ENCODE assay signal across 17 cellular contexts in the genomic region with DNA sequence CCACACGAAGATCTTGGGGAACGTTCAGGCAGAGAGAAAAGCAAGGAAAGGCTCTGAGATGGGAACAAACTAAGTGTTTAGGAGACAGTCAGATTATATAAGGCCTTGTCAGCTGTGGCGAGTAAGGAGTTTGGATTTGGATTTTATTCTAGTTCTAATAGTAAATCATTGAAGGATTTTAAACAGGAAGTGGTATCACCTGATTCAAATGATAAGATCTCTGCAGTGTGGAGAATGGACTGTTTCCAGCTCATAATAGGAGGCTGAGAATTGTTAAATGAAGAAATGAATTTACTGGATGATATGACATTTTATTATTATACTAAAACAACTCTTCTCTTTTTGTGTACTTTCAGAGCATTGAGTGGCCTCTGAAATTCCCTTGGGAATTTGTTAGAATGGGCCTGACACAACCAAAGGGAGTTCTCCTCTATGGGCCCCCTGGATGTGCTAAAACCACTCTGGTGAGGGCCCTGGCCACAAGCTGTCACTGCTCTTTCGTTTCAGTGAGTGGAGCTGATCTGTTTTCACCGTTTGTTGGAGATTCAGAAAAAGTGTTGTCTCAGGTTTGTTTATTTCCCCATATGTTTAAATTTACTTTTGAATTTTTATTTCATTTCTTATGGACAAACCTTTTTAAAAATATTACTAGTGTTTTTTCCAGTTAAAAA. TPM values are rescaled to one million over a fixed set of nuclear protein-coding genes. Genes with fewer than 3 reads are reported as not detected.
DNase-seq lines count a peak whose midpoint lies in the region; ATAC-seq and TF ChIP-seq lines count a peak whose summit lies in the region.
"Had no signal": no experiment of that assay in that cellular context is flagged by ENCODE, and none has a peak within 500 bp of the region (broad histone marks: within the 10 kb centered on the region; RNA-seq: fewer than 3 reads in every experiment).

No MANE protein-coding gene starts in this region.

- no peak overlapping the region for H3K4me2 ChIP-seq in neural progenitor cell
- H3K4me2 ChIP-seq: GM23338 had no signal

- no peaks in the 10 kb centered on the region for H3K9me3 ChIP-seq in neural progenitor cell (ENCODE audit: low read depth)
- H3K9me3 ChIP-seq: Peyer's patch, tibial artery had no signal

- peaks cover 16% of the 10 kb centered on the region for H4K20me1 ChIP-seq in neural progenitor cell (ENCODE audit: low read depth)

- TF ChIP-seq CTCF in neural progenitor cell (IDR thresholded peaks at IDR 0.05) = no peak
- no peak for TF ChIP-seq CTCF in MCF 10A (IDR thresholded peaks at IDR 0.05; ENCODE audit: unreplicated experiment)

- H2AFZ ChIP-seq in neural progenitor cell (replicated peaks) = no peak overlapping the region
- H2AFZ ChIP-seq: GM23338 had no signal

- no peaks in the 10 kb centered on the region for H3K4me1 ChIP-seq in neural progenitor cell
- H3K4me1 ChIP-seq: tibial artery had no signal

- peaks cover 49% of the 10 kb centered on the region for H3K36me3 Mint-ChIP-seq in activated CD8-positive, alpha-beta memory T cell treated with anti-CD3 and anti-CD28 coated beads, Interleukin-2, amount 10 ng/mL, durations not matched to agents 7 days and 5 days
- H3K36me3 Mint-ChIP-seq in central memory CD8-positive, alpha-beta T cell (ENCODE audit: insufficient read depth) = peaks cover 65% of the 10 kb centered on the region
- H3K36me3 Mint-ChIP-seq in neural progenitor cell (peaks cover 28% of the 10 kb centered on the region), MCF 10A (ENCODE audit: insufficient read depth, unreplicated experiment) (peaks cover 94% of the 10 kb centered on the region)

- peaks cover 25% of the 10 kb centered on the region for H3K4me1 Mint-ChIP-seq in activated CD8-positive, alpha-beta memory T cell treated with anti-CD3 and anti-CD28 coated beads, Interleukin-2, amount 10 ng/mL, durations not matched to agents 7 days and 5 days
- peaks cover 32% of the 10 kb centered on the region for H3K4me1 Mint-ChIP-seq in central memory CD8-positive, alpha-beta T cell
- H3K4me1 Mint-ChIP-seq in neural progenitor cell (no peaks in the 10 kb centered on the region), MCF 10A (ENCODE audit: insufficient read depth, unreplicated experiment) (peaks cover 14% of the 10 kb centered on the region)
- H3K4me1 Mint-ChIP-seq: GM23338 had no signal

- DNase-seq in activated CD8-positive, alpha-beta memory T cell treated with anti-CD3 and anti-CD28 coated beads, Interleukin-2, amount 10 ng/mL, durations not matched to agents 7 days and 5 days = peak; percentile 55
- DNase-seq in activated CD8-positive, alpha-beta memory T cell treated with anti-CD3 and anti-CD28 coated beads for 24 hours = no peak
- peak; percentile 6 for DNase-seq in M059J (ENCODE audit: low read depth)
- no peak for DNase-seq in central memory CD8-positive, alpha-beta T cell (ENCODE audit: low spot score in 2 of 2)
- DNase-seq in neural progenitor cell (ENCODE audit: low spot score) = no peak
- DNase-seq in dermis blood vessel endothelial cell = no peak
- DNase-seq in MCF 10A (ENCODE audit: unreplicated experiment) = no peak
- DNase-seq: activated CD4-positive, alpha-beta T cell treated with anti-CD3 and anti-CD28 coated beads, Interleukin-2, amount 50 U/mL, for 4 hours; cerebellar nuclear complex; DMS79 treated with DMSO at 0.1 percent for 48 hours; mammary epithelial cell; NCI-H1436; Peyer's patch; tibial artery had no signal

- POLR2A ChIA-PET in MCF 10A (lab: Yijun Ruan, JAX) = interaction anchor here (2.0 to 3.6 kb wide), 2 partner anchors 10 to 12 kb away, joined by 9 to 17 read pairs; a partner anchor contains a TSS

- peak overlapping the region; percentile 65 for H3K27ac Mint-ChIP-seq in activated CD8-positive, alpha-beta memory T cell treated with anti-CD3 and anti-CD28 coated beads, Interleukin-2, amount 10 ng/mL, durations not matched to agents 7 days and 5 days
- H3K27ac Mint-ChIP-seq in central memory CD8-positive, alpha-beta T cell (ENCODE audit: low read depth) = no peak overlapping the region
- H3K27ac Mint-ChIP-seq in neural progenitor cell (peak overlapping the region; percentile 27), MCF 10A (ENCODE audit: low read depth, unreplicated experiment) (no peak overlapping the region)
- H3K27ac Mint-ChIP-seq: GM23338 had no signal

- no peaks in the 10 kb centered on the region for H3K27me3 ChIP-seq in neural progenitor cell
- H3K27me3 ChIP-seq: Peyer's patch, tibial artery had no signal

- CTCF ChIA-PET in activated CD8-positive, alpha-beta memory T cell treated with anti-CD3 and anti-CD28 coated beads, Interleukin-2, amount 10 ng/mL, durations not matched to agents 7 days and 5 days (lab: Charles Lee) = interaction anchor here (0.7 to 5.7 kb wide), 9 partner anchors 10 to 251 kb away, joined by 3 to 45 read pairs (median 4); a partner anchor contains a TSS
- CTCF ChIA-PET in MCF 10A (lab: Yijun Ruan, JAX) = interaction anchor here (0.5 to 3.3 kb wide), 7 partner anchors 15 to 288 kb away, joined by 3 to 23 read pairs (median 4); no protein-coding TSS in a partner anchor

- intact Hi-C loops in MCF 10A (cut with micrococcal nuclease) = no loop called here

- H3K4me3 ChIP-seq in neural progenitor cell = no peak overlapping the region
- H3K4me3 ChIP-seq: GM23338, Peyer's patch, tibial artery had no signal

- no peak overlapping the region for H3K4me3 Mint-ChIP-seq in activated CD8-positive, alpha-beta memory T cell treated with anti-CD3 and anti-CD28 coated beads, Interleukin-2, amount 10 ng/mL, durations not matched to agents 7 days and 5 days
- no peak overlapping the region for H3K4me3 Mint-ChIP-seq in central memory CD8-positive, alpha-beta T cell
- H3K4me3 Mint-ChIP-seq in neural progenitor cell (no peak overlapping the region), MCF 10A (ENCODE audit: unreplicated experiment) (no peak overlapping the region)
- H3K4me3 Mint-ChIP-seq: GM23338 had no signal

- no peak overlapping the region for H3K9ac ChIP-seq in neural progenitor cell

- H3K9me3 Mint-ChIP-seq in activated CD8-positive, alpha-beta memory T cell treated with anti-CD3 and anti-CD28 coated beads, Interleukin-2, amount 10 ng/mL, durations not matched to agents 7 days and 5 days (ENCODE audit: low read depth) = no peaks in the 10 kb centered on the region
- no peaks in the 10 kb centered on the region for H3K9me3 Mint-ChIP-seq in central memory CD8-positive, alpha-beta T cell
- H3K9me3 Mint-ChIP-seq in neural progenitor cell = no peaks in the 10 kb centered on the region
- no peaks in the 10 kb centered on the region for H3K9me3 Mint-ChIP-seq in MCF 10A (ENCODE audit: unreplicated experiment)
- H3K9me3 Mint-ChIP-seq: GM23338 had no signal

- peak; percentile 69 for ATAC-seq in activated CD8-positive, alpha-beta memory T cell treated with anti-CD3 and anti-CD28 coated beads, Interleukin-2, amount 10 ng/mL, durations not matched to agents 7 days and 5 days
- ATAC-seq in central memory CD8-positive, alpha-beta T cell (replicated peaks; ENCODE audit: extremely low read depth, poor library complexity, severe bottlenecking) = peak; percentile 24
- no peak for ATAC-seq in GM18517 (IDR thresholded peaks at IDR 0.05; ENCODE audit: unreplicated experiment)
- ATAC-seq: GM23338, SK-N-SH treated with all-trans-retinoic acid at 6 μM for 48 hours had no signal

- no peak overlapping the region for H3K27ac ChIP-seq in neural progenitor cell
- H3K27ac ChIP-seq: Peyer's patch, tibial artery had no signal

- H3K36me3 ChIP-seq in neural progenitor cell = peaks cover 48% of the 10 kb centered on the region

- H3F3A ChIP-seq in neural progenitor cell (ENCODE audit: low read depth) = no peaks in the 10 kb centered on the region

- no peaks in the 10 kb centered on the region for H3K79me2 ChIP-seq in neural progenitor cell (ENCODE audit: low read depth)

- no TSS peak for BruUV-seq in MCF 10A (replicated peaks; lab: Mats Ljungman, UMichigan)

- no peaks in the 10 kb centered on the region for H3K27me3 Mint-ChIP-seq in activated CD8-positive, alpha-beta memory T cell treated with anti-CD3 and anti-CD28 coated beads, Interleukin-2, amount 10 ng/mL, durations not matched to agents 7 days and 5 days
- no peaks in the 10 kb centered on the region for H3K27me3 Mint-ChIP-seq in central memory CD8-positive, alpha-beta T cell
- H3K27me3 Mint-ChIP-seq in neural progenitor cell (ENCODE audit: insufficient read depth, low read depth) (no peaks in the 10 kb centered on the region), MCF 10A (ENCODE audit: insufficient read depth, unreplicated experiment) (no peaks in the 10 kb centered on the region)

RNA-seq across cellular contexts. Expression of a gene that starts 36.0 kb away (rescaled TPM):
- 1 to 10 TPM; 2.0 to 2.7 TPM for total RNA-seq in activated CD8-positive, alpha-beta memory T cell treated with anti-CD3 and anti-CD28 coated beads, Interleukin-2, amount 10 ng/mL, durations not matched to agents 7 days and 5 days
- 1.1 and 1.5 TPM in 2 replicates for total RNA-seq in M059J (2014; rRNA removed; shearing (Covaris generic))
- total RNA-seq in neural progenitor cell (ENCODE audit: low replicate concordance) = 21.3 and 21.4 TPM in 2 replicates
- 0.23 and 0.34 TPM in 2 replicates for total RNA-seq in dermis blood vessel endothelial cell
- total RNA-seq in MCF 10A (2022) = 0.54 and 1.6 TPM in 2 replicates

Comparison
In these comparisons a context has a peak if more than half of its experiments do, and no peak if none do; other contexts are left out.
1. DNase-seq: peak in activated CD8-positive, alpha-beta memory T cell treated with anti-CD3 and anti-CD28 coated beads, Interleukin-2, amount 10 ng/mL, durations not matched to agents 7 days and 5 days (single experiment) and M059J (single experiment); none in activated CD8-positive, alpha-beta memory T cell treated with anti-CD3 and anti-CD28 coated beads for 24 hours (single experiment), central memory CD8-positive, alpha-beta T cell (0 of 2), neural progenitor cell (single experiment), dermis blood vessel endothelial cell (single experiment) and MCF 10A (single experiment).
2. H3K27ac Mint-ChIP-seq: peak in activated CD8-positive, alpha-beta memory T cell treated with anti-CD3 and anti-CD28 coated beads, Interleukin-2, amount 10 ng/mL, durations not matched to agents 7 days and 5 days (single experiment) and neural progenitor cell (single experiment); none in central memory CD8-positive, alpha-beta T cell (single experiment) and MCF 10A (single experiment).